ENCODE assay signal across 8 cellular contexts in the genomic region with DNA sequence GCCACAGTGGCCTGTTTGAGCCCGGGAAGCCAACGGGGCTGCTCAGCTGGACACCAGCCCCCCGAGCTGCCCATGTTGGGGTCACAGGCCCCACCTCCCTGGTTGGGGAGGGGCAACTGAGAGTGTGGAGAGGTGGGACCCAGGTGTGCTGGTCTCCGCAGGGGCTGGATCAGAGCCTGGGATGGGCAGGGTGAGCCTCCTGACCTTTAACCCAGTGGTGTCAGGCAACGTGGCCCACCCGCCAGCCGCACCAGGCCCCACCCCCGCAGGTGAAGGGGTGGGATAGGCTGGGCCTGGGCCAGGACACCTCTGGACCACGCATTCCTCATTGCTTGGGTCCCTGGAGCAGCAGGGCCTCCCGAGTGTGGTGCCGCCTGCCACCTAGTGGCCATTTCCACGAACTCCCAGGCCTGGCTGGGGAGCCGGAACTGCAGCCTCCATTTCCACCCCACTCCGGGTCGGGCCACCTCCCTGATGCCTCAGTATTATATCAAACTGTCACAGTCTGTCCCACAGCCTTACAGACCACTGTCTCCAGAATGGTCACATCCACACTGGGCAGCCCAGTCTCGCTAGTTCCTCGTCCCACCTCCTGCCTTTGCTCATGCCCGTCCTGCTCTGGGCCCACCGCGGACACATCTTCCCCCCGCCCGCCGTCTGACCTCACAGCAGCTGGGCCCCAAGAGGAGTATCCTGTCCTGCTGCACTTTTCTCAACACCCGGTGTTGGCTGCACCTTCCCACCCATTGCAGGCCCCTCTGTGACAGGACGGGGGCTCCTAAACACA. TPM values are rescaled to one million over a fixed set of nuclear protein-coding genes. Genes with fewer than 3 reads are reported as not detected.
DNase-seq lines count a peak whose midpoint lies in the region; ATAC-seq and TF ChIP-seq lines count a peak whose summit lies in the region.

No MANE protein-coding gene starts in this region.

- WGBS in mesendoderm (ENCODE audit: extremely low coverage, insufficient coverage, low lambda C conversion rate) = no CpG with 5 or more reads among the region's 25 CpGs

- H3K4me1 ChIP-seq in mesendoderm (ENCODE audit: control insufficient read depth, low read depth, low read length) = no peaks in the 10 kb centered on the region

- CTCF ChIA-PET in HEK293T (lab: Yijun Ruan, JAX) = no interaction called here

- H3K9me3 Mint-ChIP-seq in effector memory CD8-positive, alpha-beta T cell = no peaks in the 10 kb centered on the region

- POLR2A ChIA-PET in HEK293T (lab: Yijun Ruan, JAX) = no interaction called here

- no peak overlapping the region for H3K23ac ChIP-seq in mesendoderm (ENCODE audit: low read length)

- H3K36me3 ChIP-seq in mesendoderm (ENCODE audit: control insufficient read depth, insufficient read depth, low read length) = no peaks in the 10 kb centered on the region

- no peaks in the 10 kb centered on the region for H3K36me3 Mint-ChIP-seq in effector memory CD8-positive, alpha-beta T cell (ENCODE audit: insufficient read depth)

- no peak overlapping the region for H3K9ac ChIP-seq in mesendoderm (ENCODE audit: low read length)

- no peaks in the 10 kb centered on the region for H3K79me2 ChIP-seq in mesendoderm (ENCODE audit: control insufficient read depth, insufficient read depth, low read length)

- H2AK5ac ChIP-seq in mesendoderm (ENCODE audit: low read length) = no peak overlapping the region

- H2BK120ac ChIP-seq in mesendoderm (ENCODE audit: low read depth, low read length) = no peak overlapping the region

- no peak overlapping the region for H3K4me2 ChIP-seq in mesendoderm (ENCODE audit: low read length)

- no peak overlapping the region for H3K4me3 Mint-ChIP-seq in effector memory CD8-positive, alpha-beta T cell

- H3K27ac ChIP-seq in mesendoderm (ENCODE audit: low read depth, low read length) = no peak overlapping the region

- no peak overlapping the region for H2BK5ac ChIP-seq in mesendoderm (ENCODE audit: low read length)

- H3K4me1 Mint-ChIP-seq in effector memory CD8-positive, alpha-beta T cell (ENCODE audit: low read depth in 2 of 2) = peaks cover 0 to 6% of the 10 kb centered on the region in 2 donors

- peak; percentile 14 for DNase-seq in DMS153 (lab: John Stamatoyannopoulos, UW)
- peak; percentile 86 for DNase-seq in HEK293T (ENCODE audit: extremely low spot score)
- DNase-seq in NCI-H774 (lab: John Stamatoyannopoulos, UW) = peak; percentile 70
- DNase-seq in activated CD8-positive, alpha-beta memory T cell treated with anti-CD3 and anti-CD28 coated beads for 24 hours = peak; percentile 90
- DNase-seq in effector memory CD8-positive, alpha-beta T cell = peak; percentile 71 to 76 (median 76)
- DNase-seq in mesendoderm = peak; percentile 87
- peak; percentile 41 for DNase-seq in stimulated activated CD8-positive, alpha-beta memory T cell treated with anti-CD3 and anti-CD28 coated beads, Interleukin-15, amount 100 ng/mL, for 24 hours (ENCODE audit: low read depth)

- H3K18ac ChIP-seq in mesendoderm (ENCODE audit: low read length) = no peak overlapping the region

- H4K8ac ChIP-seq in mesendoderm (ENCODE audit: low read depth, low read length) = no peak overlapping the region

- H2BK15ac ChIP-seq in mesendoderm (replicated peaks; ENCODE audit: low read depth) = no peak overlapping the region

- peak; percentile 99 for ATAC-seq in effector memory CD8-positive, alpha-beta T cell (replicated peaks)
- ATAC-seq in HG03025 (IDR thresholded peaks at IDR 0.05; ENCODE audit: low FRiP score, unreplicated experiment) = no peak

- no peaks in the 10 kb centered on the region for H3K27me3 Mint-ChIP-seq in effector memory CD8-positive, alpha-beta T cell

- H3K27ac Mint-ChIP-seq in effector memory CD8-positive, alpha-beta T cell = no peak overlapping the region

- H3K27me3 ChIP-seq in mesendoderm (ENCODE audit: insufficient read depth, low read length, poor library complexity) = no peaks in the 10 kb centered on the region

- H4K5ac ChIP-seq in mesendoderm (ENCODE audit: low read length) = no peak overlapping the region

- H3K4me3 ChIP-seq in mesendoderm (ENCODE audit: low read length) = no peak overlapping the region

- no peak overlapping the region for H3K4ac ChIP-seq in mesendoderm (ENCODE audit: low read depth, low read length)

- no peaks in the 10 kb centered on the region for H3K79me1 ChIP-seq in mesendoderm (ENCODE audit: low read length)

- no peak overlapping the region for H3K56ac ChIP-seq in mesendoderm (ENCODE audit: low read length)

TF ChIP-seq in HEK293T, 16 proteins besides CTCF, POLR2A, EP300 and RAD21:
- TF ChIP-seq HDGF (IDR thresholded peaks at IDR 0.05; ENCODE audit: borderline replicate concordance) = no peak
- TF ChIP-seq BHLHE40 (IDR thresholded peaks at IDR 0.05; ENCODE audit: borderline replicate concordance) = no peak
- TF ChIP-seq, protein P1, sequence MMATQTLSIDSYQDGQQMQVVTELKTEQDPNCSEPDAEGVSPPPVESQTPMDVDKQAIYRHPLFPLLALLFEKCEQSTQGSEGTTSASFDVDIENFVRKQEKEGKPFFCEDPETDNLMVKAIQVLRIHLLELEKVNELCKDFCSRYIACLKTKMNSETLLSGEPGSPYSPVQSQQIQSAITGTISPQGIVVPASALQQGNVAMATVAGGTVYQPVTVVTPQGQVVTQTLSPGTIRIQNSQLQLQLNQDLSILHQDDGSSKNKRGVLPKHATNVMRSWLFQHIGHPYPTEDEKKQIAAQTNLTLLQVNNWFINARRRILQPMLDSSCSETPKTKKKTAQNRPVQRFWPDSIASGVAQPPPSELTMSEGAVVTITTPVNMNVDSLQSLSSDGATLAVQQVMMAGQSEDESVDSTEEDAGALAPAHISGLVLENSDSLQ (IDR thresholded peaks at IDR 0.05) = no peak
- no peak for TF ChIP-seq CTBP1 (IDR thresholded peaks at IDR 0.05; ENCODE audit: borderline replicate concordance)
- no peak for TF ChIP-seq TARDBP (IDR thresholded peaks at IDR 0.05)
- no peak for TF ChIP-seq SUZ12 (IDR thresholded peaks at IDR 0.05)
- TF ChIP-seq FOXA1 (IDR thresholded peaks at IDR 0.05) = no peak
- no peak for TF ChIP-seq L3MBTL2 (conservative IDR thresholded peaks at IDR 0.05)

RNA-seq across cellular contexts. Expression of a gene that starts 13.3 kb away (rescaled TPM):
- 92.3 TPM for polyA plus RNA-seq in mesendoderm (2013, experiment 1 of 2)
- polyA plus RNA-seq in mesendoderm (2013, experiment 2 of 2) = 93.3 TPM

Comparison
In these comparisons a context has a peak if more than half of its experiments do, and no peak if none do; other contexts are left out.
1. DNase-seq: peak in every context shown above with its lines; median percentile 90 in activated CD8-positive, alpha-beta memory T cell treated with anti-CD3 and anti-CD28 coated beads for 24 hours; 87 in mesendoderm; 86 in HEK293T; 76 in effector memory CD8-positive, alpha-beta T cell; 70 in NCI-H774; 41 in stimulated activated CD8-positive, alpha-beta memory T cell treated with anti-CD3 and anti-CD28 coated beads, Interleukin-15, amount 100 ng/mL, for 24 hours; 14 in DMS153.